Comparison of ENCODE assay signal across 13 cellular contexts in genomic region chr17:42136654-42137051, GRCh38. TPM values are rescaled to one million over a fixed set of nuclear protein-coding genes. Genes with fewer than 3 reads are reported as not detected.
DNase-seq lines count a peak whose midpoint lies in the region; ATAC-seq and TF ChIP-seq lines count a peak whose summit lies in the region.
"Had no signal": no experiment of that assay in that cellular context is flagged by ENCODE, and none has a peak within 500 bp of the region (broad histone marks: within the 10 kb centered on the region; RNA-seq: fewer than 3 reads in every experiment).

No MANE protein-coding gene starts in this region.

- no peak for DNase-seq in colonic mucosa
- no peak for DNase-seq in NCI-H1092 (lab: John Stamatoyannopoulos, UW)
- no peak for DNase-seq in NAMALWA (ENCODE audit: low spot score)
- DNase-seq: CD4-positive, alpha-beta memory T cell; kidney glomerular epithelial cell; NCI-H2029 treated with DMSO at 0.1 percent for 48 hours had no signal

- peaks cover 45% of the 10 kb centered on the region for H3K36me3 ChIP-seq in DOHH2 (ENCODE audit: control insufficient read depth, low read length)
- H3K36me3 ChIP-seq in colonic mucosa: peaks cover 2% of the 10 kb centered on the region
- H3K36me3 ChIP-seq in neutrophil: peaks cover 20% of the 10 kb centered on the region

- H3K27ac ChIP-seq in 22Rv1 (peak overlapping the region; percentile 70), DOHH2 (ENCODE audit: low read depth, low read length) (peak overlapping the region; percentile 29), colonic mucosa (peak overlapping the region; percentile 78), neutrophil (peak overlapping the region; percentile 87)
- H3K27ac ChIP-seq: KMS-11 had no signal

- peaks cover 91% of the 10 kb centered on the region for H3K79me2 ChIP-seq in DOHH2 (ENCODE audit: control insufficient read depth, low read length)

- H3K9me2 ChIP-seq in DOHH2 (replicated peaks; ENCODE audit: control insufficient read depth, low read length): no peaks in the 10 kb centered on the region

- H3K9ac ChIP-seq in colonic mucosa (ENCODE audit: low read depth in 2 of 2, low read length in 2 of 2): peak overlapping the region in 1 of 2 donors; percentile 75
- H3K9ac ChIP-seq: KMS-11 had no signal

- H3K27me3 ChIP-seq in DOHH2 (ENCODE audit: control insufficient read depth, low read length): no peaks in the 10 kb centered on the region
- H3K27me3 ChIP-seq in colonic mucosa: no peaks in the 10 kb centered on the region
- H3K27me3 ChIP-seq in neutrophil: no peaks in the 10 kb centered on the region

- ATAC-seq in HG03139 (IDR thresholded peaks at IDR 0.05; ENCODE audit: unreplicated experiment) (no peak), GM19324 (IDR thresholded peaks at IDR 0.05; ENCODE audit: low FRiP score, unreplicated experiment) (no peak)

- H3F3A ChIP-seq in DOHH2 (ENCODE audit: control insufficient read depth, insufficient read depth): peaks cover 24% of the 10 kb centered on the region

- intact Hi-C loops in colonic mucosa (cut with DNase I): no loop called here

- no peak for TF ChIP-seq CTCF in 22Rv1 (IDR thresholded peaks at IDR 0.05)
- TF ChIP-seq CTCF in DOHH2 (IDR thresholded peaks at IDR 0.05; ENCODE audit: low read depth, low read length, poor library complexity, severe bottlenecking): no peak
- TF ChIP-seq CTCF in colonic mucosa (IDR thresholded peaks at IDR 0.05): no peak
- no peak for TF ChIP-seq CTCF in neutrophil (IDR thresholded peaks at IDR 0.05)

- H4K20me1 ChIP-seq in DOHH2 (ENCODE audit: control insufficient read depth, insufficient read depth, low read depth, low read length): peaks cover 28% of the 10 kb centered on the region

- peak overlapping the region; percentile 30 for H3K4me3 ChIP-seq in DOHH2 (ENCODE audit: low read length)
- no peak overlapping the region for H3K4me3 ChIP-seq in colonic mucosa
- H3K4me3 ChIP-seq in neutrophil (ENCODE audit: low read depth in 1 of 2, low read length in 1 of 2): no peak overlapping the region

- H3K4me2 ChIP-seq in DOHH2 (ENCODE audit: low read length): peak overlapping the region; percentile 56
- H3K4me2 ChIP-seq: KMS-11 had no signal

- H3K9me3 ChIP-seq in DOHH2 (ENCODE audit: control insufficient read depth, insufficient read depth, low read length) (no peaks in the 10 kb centered on the region), colonic mucosa (no peaks in the 10 kb centered on the region), neutrophil (no peaks in the 10 kb centered on the region)

- peaks cover 68% of the 10 kb centered on the region for H3K4me1 ChIP-seq in DOHH2 (ENCODE audit: control insufficient read depth, low read length)
- H3K4me1 ChIP-seq in colonic mucosa: peaks cover 48% of the 10 kb centered on the region
- H3K4me1 ChIP-seq in neutrophil (ENCODE audit: control insufficient read depth in 1 of 2, insufficient read depth in 1 of 2, low read depth in 1 of 2, low read length in 1 of 2): peaks cover 44 to 47% of the 10 kb centered on the region in 2 experiments

RNA-seq across cellular contexts. Expression of gene HSPB9, which starts 14.0 kb away (rescaled TPM):
- total RNA-seq in colonic mucosa: not detected
- total RNA-seq: CD4-positive, alpha-beta memory T cell; G401 had no signal

RNA-seq across cellular contexts. Expression of gene KAT2A, which starts 15.5 kb away (rescaled TPM):
- total RNA-seq in colonic mucosa: 10 to 100 TPM; 16.9 to 59.8 TPM

RNA-seq across cellular contexts. Expression of gene RAB5C, which starts 18.1 kb away (rescaled TPM):
- total RNA-seq in colonic mucosa: 100 to 1,000 TPM; 148 to 171 TPM

RNA-seq across cellular contexts. Expression of gene DHX58, which starts 24.1 kb away (rescaled TPM):
- 10 to 100 TPM; 10.6 to 11.3 TPM for total RNA-seq in colonic mucosa

RNA-seq across cellular contexts. Expression of gene ZNF385C, which starts 38.4 kb away (rescaled TPM):
- total RNA-seq in colonic mucosa: under 1 TPM; 0.20 to 0.32 TPM

Comparison
In these comparisons a context has a peak if more than half of its experiments do, and no peak if none do; other contexts are left out.
1. H3K27ac ChIP-seq: peak in every context shown above with its lines; median percentile 87 in neutrophil; 78 in colonic mucosa; 70 in 22Rv1; 29 in DOHH2.